In the genomic region with DNA sequence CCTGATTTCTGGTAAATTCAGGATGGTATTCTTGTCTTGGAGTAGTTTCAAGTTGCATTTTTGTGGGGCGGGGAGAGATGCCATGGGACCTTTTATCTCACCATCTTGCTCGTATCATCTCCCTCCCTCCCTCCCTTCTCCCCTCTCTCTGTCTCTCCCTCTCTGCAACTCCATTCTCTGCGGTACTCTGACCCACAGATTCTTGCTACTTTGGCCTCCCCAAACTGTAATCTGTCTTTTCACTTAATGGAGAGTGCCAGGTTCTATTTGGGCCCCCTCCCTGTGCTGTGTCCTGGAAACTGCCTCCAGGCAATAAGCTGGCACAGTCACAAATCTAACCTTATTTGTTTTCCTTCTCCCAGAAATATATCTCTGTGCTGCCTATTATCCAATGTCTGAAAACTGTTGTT, we compare ENCODE assay signal across 27 cellular contexts.
"Had no signal": no experiment of that assay in that cellular context is flagged by ENCODE, and none has a peak within 500 bp of the region (broad histone marks: within the 10 kb centered on the region; RNA-seq: fewer than 3 reads in every experiment).

No MANE protein-coding gene starts in this region.

- H3K27ac ChIP-seq: colonic mucosa, right atrium auricular region, thyroid gland had no signal

- H3K4me1 Mint-ChIP-seq: brain, nephron, T-cell had no signal

- H3K4me3 ChIP-seq: colonic mucosa, lung, right atrium auricular region, thyroid gland had no signal

- H3K4me3 Mint-ChIP-seq: brain, endodermal cell, nephron, T-cell had no signal

- H3K36me3 Mint-ChIP-seq: activated naive CD4-positive, alpha-beta T cell treated with anti-CD3 and anti-CD28 coated beads, Interleukin-2, amount 50 U/mL, for 72 hours; T-cell had no signal

- H3K27me3 Mint-ChIP-seq: brain, T-cell had no signal

- H3K4me1 ChIP-seq: colonic mucosa, right atrium auricular region, thyroid gland had no signal

- H3K36me3 ChIP-seq: colonic mucosa, right atrium auricular region, thyroid gland had no signal

- H3K9me3 Mint-ChIP-seq: endodermal cell had no signal

- H3K27ac Mint-ChIP-seq: activated naive CD4-positive, alpha-beta T cell treated with anti-CD3 and anti-CD28 coated beads, Interleukin-2, amount 50 U/mL, for 72 hours; endodermal cell; T-cell had no signal

- H3K27me3 ChIP-seq: colonic mucosa, right atrium auricular region, thyroid gland had no signal

- FAIRE-seq: frontal cortex, kidney had no signal

- H3K9me3 ChIP-seq: colonic mucosa, right atrium auricular region, thyroid gland had no signal

- DNase-seq: activated CD4-positive, alpha-beta T cell treated with anti-CD3 and anti-CD28 coated beads, Interleukin-2, amount 50 U/mL, for 1 hour; activated CD8-positive, alpha-beta memory T cell treated with anti-CD3 and anti-CD28 coated beads for 24 hours; activated CD8-positive, alpha-beta memory T cell treated with anti-CD3 and anti-CD28 coated beads, Interleukin-2, amount 50 U/mL, for 48 hours; activated gamma-delta T cell; activated T-cell treated with anti-CD3 and anti-CD28 coated beads, Interleukin-2, amount 50 U/mL, for 48 hours; amniotic stem cell; central memory CD4-positive, alpha-beta T cell; colonic mucosa; endodermal cell; erythroblast; hypothalamus; kidney; midbrain; stimulated activated CD4-positive, alpha-beta T cell treated with anti-CD3 and anti-CD28 coated beads, Interleukin-12 subunit alpha, Interleukin-12 subunit beta, amount 100 ng/mL, for 4 hours; stimulated activated CD4-positive, alpha-beta T cell treated with anti-CD3 and anti-CD28 coated beads, Interleukin-1b, Interleukin-23, amount 100 ng/mL, for 48 hours; stimulated activated CD8-positive, alpha-beta memory T cell treated with anti-CD3 and anti-CD28 coated beads, Interleukin-4, amount 100 ng/mL, for 48 hours; stimulated activated naive CD4-positive, alpha-beta T cell; T-cell; T-helper 9 cell; thyroid gland had no signal

- ATAC-seq: activated naive CD4-positive, alpha-beta T cell treated with anti-CD3 and anti-CD28 coated beads, Interleukin-2, amount 50 U/mL, for 72 hours; left lobe of liver; T-cell had no signal
